In the genomic region with DNA sequence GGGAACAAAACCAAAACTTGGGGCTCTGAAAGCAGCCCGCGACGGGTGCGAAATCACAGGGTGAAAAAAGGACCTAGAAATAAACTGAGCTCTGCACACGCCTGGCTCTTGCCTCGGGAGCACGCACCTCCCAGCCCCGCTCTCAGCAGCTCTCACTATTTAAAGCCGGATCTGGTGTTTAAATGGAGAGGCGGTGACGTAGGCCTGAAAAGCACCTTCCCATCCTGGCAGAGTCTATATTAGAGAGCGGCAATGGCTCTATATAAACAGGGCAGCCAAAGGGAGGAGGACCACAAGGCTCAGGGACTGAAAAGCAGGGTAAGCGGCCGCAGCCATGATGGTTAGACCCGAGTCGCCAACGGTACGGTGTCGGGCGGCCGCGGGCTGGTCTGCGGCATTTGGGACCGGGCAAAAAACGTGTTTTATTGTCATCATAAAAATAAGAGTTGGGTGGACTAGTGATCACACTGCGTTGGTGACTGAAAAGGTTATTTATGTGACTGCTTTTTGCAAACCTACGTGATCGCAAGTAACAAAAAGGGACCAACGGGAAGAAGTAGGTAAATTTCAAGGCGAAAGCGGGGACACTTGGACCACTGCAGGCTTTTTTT, we compare ENCODE assay signal across 8 cellular contexts. TPM values are rescaled to one million over a fixed set of nuclear protein-coding genes. Genes with fewer than 3 reads are reported as not detected.
DNase-seq lines count a peak whose midpoint lies in the region; ATAC-seq and TF ChIP-seq lines count a peak whose summit lies in the region.

No MANE protein-coding gene starts in this region.

- WGBS in adrenal gland, 4 donors = 0 to 1% (median 0%) methylated on average over 26 to 31 of the region's 31 CpGs
- no CpG with 5 or more reads among the region's 31 CpGs for WGBS in trophoblast cell (ENCODE audit: extremely low coverage, insufficient coverage, insufficient read length)
- WGBS in transverse colon (ENCODE audit: low coverage in 1 of 2), 2 donors = 0 to 1% methylated on average over 20 to 31 of the region's 31 CpGs

- H2AK5ac ChIP-seq in trophoblast cell (ENCODE audit: low read length) = peak overlapping the region; percentile 12

- peak overlapping the region; percentile 74 for H3K4me2 ChIP-seq in trophoblast cell (ENCODE audit: low read length)

- H3K9me3 ChIP-seq in adrenal gland (replicated peaks in 1 of 3) = no peaks in the 10 kb centered on the region
- no peaks in the 10 kb centered on the region for H3K9me3 ChIP-seq in trophoblast cell (ENCODE audit: insufficient read depth, low read depth, low read length)
- H3K9me3 ChIP-seq in transverse colon = no peaks in the 10 kb centered on the region

- H3K4ac ChIP-seq in trophoblast cell (ENCODE audit: low read depth, low read length) = peak overlapping the region; percentile 60

- H3K9ac ChIP-seq in trophoblast cell (ENCODE audit: low read length) = peak overlapping the region; percentile 94

- H3K14ac ChIP-seq in trophoblast cell (ENCODE audit: low read length) = peak overlapping the region; percentile 19

- H3K27ac ChIP-seq in adrenal gland = peak overlapping the region; percentile 88 to 99 (median 97)
- peak overlapping the region; percentile 93 for H3K27ac ChIP-seq in trophoblast cell (ENCODE audit: low read depth, low read length)
- H3K27ac ChIP-seq in transverse colon = peak overlapping the region; percentile 96 to 99 (median 98)

- H2BK12ac ChIP-seq in trophoblast cell (ENCODE audit: low read length) = no peak overlapping the region

- H3K79me2 ChIP-seq in trophoblast cell (ENCODE audit: control insufficient read depth, insufficient read depth, low read length, poor library complexity) = peaks cover 9% of the 10 kb centered on the region

- no peak overlapping the region for H3K18ac ChIP-seq in trophoblast cell (ENCODE audit: low read length)

- ATAC-seq in HG02852 (IDR thresholded peaks at IDR 0.05; ENCODE audit: unreplicated experiment) = peak; percentile 56

- in situ Hi-C loops in GM13976 (cut with MboI; ENCODE audit: low sequenced_read_pairs, unreplicated experiment) = no loop called here
- in situ Hi-C loops in transverse colon (cut with MboI; ENCODE audit: low pct_ligation_motif_present in 1 of 4, low pct_unique_long_range_greater_than_20kb in 1 of 4, low sequenced_read_pairs in 3 of 4) = no loop called here

- peak overlapping the region; percentile 28 for H2BK5ac ChIP-seq in trophoblast cell (ENCODE audit: low read depth, low read length, poor library complexity)

- DNase-seq in GM13976 (ENCODE audit: low spot score) (peak; percentile 82), NCI-H1436 treated with DMSO at 0.1 percent for 48 hours (lab: John Stamatoyannopoulos, UW) (peak; percentile 95), T follicular helper cell (ENCODE audit: low read depth) (peak; percentile 87), adrenal gland (peak; percentile 90 to 98 (median 95)), cardiac septum (ENCODE audit: low spot score) (peak; percentile 94), trophoblast cell (peak; percentile 91 to 95), transverse colon (peak; percentile 95)

- no peak for TF ChIP-seq EP300 in transverse colon (IDR thresholded peaks at IDR 0.05; ENCODE audit: low read depth)

- peak overlapping the region; percentile 6 for H2BK120ac ChIP-seq in trophoblast cell (ENCODE audit: insufficient read depth, low read length, poor library complexity)

- H4K12ac ChIP-seq in trophoblast cell (ENCODE audit: low read depth, low read length) = peak overlapping the region; percentile 14

- H3K27me3 ChIP-seq in adrenal gland = no peaks in the 10 kb centered on the region
- no peaks in the 10 kb centered on the region for H3K27me3 ChIP-seq in trophoblast cell (ENCODE audit: insufficient read depth, low read length)
- H3K27me3 ChIP-seq in transverse colon = no peaks in the 10 kb centered on the region

- H3K79me1 ChIP-seq in trophoblast cell (ENCODE audit: low read length) = peaks cover 19% of the 10 kb centered on the region

- intact Hi-C loops in adrenal gland (cut with DNase I) (no loop called here), cardiac septum (cut with DNase I) (no loop called here), transverse colon (cut with DNase I; ENCODE audit: low total_unique reads) (no loop called here)

- TF ChIP-seq CTCF in GM13976 (IDR thresholded peaks at IDR 0.05; ENCODE audit: borderline replicate concordance, control extremely low read depth, extremely low read depth, insufficient read depth, missing control alignments) (no peak), adrenal gland (IDR thresholded peaks at IDR 0.05) (no peak), transverse colon (IDR thresholded peaks at IDR 0.05) (no peak)

- peak overlapping the region; percentile 11 for H4K91ac ChIP-seq in trophoblast cell (ENCODE audit: low read depth, low read length)

- peak overlapping the region in 3 of 4 donors; percentile 57 to 80 (median 66) for H3K4me3 ChIP-seq in adrenal gland
- H3K4me3 ChIP-seq in trophoblast cell (ENCODE audit: low read depth, low read length) = peak overlapping the region; percentile 73
- H3K4me3 ChIP-seq in transverse colon = peak overlapping the region; percentile 69 to 89 (median 88)

- H3K36me3 ChIP-seq in adrenal gland (replicated peaks in 1 of 2) (peaks cover 0 to 14% of the 10 kb centered on the region in 2 donors), trophoblast cell (ENCODE audit: control insufficient read depth in 1 of 2, insufficient read depth in 2 of 2, low read length in 2 of 2) (peaks cover 3 to 4% of the 10 kb centered on the region in 2 experiments), transverse colon (peaks cover 0 to 14% (median 7%) of the 10 kb centered on the region in 4 donors)

- peak overlapping the region; percentile 8 for H4K8ac ChIP-seq in trophoblast cell (ENCODE audit: low read depth, low read length)

- H2AFZ ChIP-seq in trophoblast cell (ENCODE audit: insufficient read depth, low read length, poor library complexity) = no peak overlapping the region

- TF ChIP-seq POLR2A in adrenal gland (IDR thresholded peaks at IDR 0.05) = peak; percentile 99 to 100
- TF ChIP-seq POLR2A in transverse colon (IDR thresholded peaks at IDR 0.05) = peak; percentile 100

- no peak overlapping the region for H3K23ac ChIP-seq in trophoblast cell (ENCODE audit: low read length)

- H3K4me1 ChIP-seq in adrenal gland (replicated peaks in 1 of 2) (peaks cover 4 to 33% of the 10 kb centered on the region in 2 donors), trophoblast cell (ENCODE audit: control insufficient read depth in 1 of 2, insufficient read depth in 2 of 2, low read length in 2 of 2) (no peaks in the 10 kb centered on the region), transverse colon (peaks cover 18 to 38% (median 32%) of the 10 kb centered on the region in 4 donors)

RNA-seq across cellular contexts. Expression of a gene that starts 1.4 kb away (rescaled TPM):
- total RNA-seq in adrenal gland (10 to 100 TPM; 18.9 to 51.4 (median 29.4) TPM), cardiac septum (18.0 TPM), transverse colon (10 to 100 TPM; 10.5 to 48.0 (median 22.5) TPM)
- polyA plus RNA-seq in adrenal gland = 10 to 100 TPM in 1 of 3 donors, 1 to 10 TPM in 2; 4.3 to 41.2 (median 5.1) TPM
- 21.0 and 22.7 TPM in 2 replicates for polyA plus RNA-seq in trophoblast cell (2013)

Comparison
In these comparisons a context has a peak if more than half of its experiments do, and no peak if none do; other contexts are left out.
1. Peak in every context shown above with its lines: DNase-seq, ATAC-seq, H3K4me3 ChIP-seq and H3K27ac ChIP-seq.